Comparison of ENCODE assay signal across 22 cellular contexts in the genomic region with DNA sequence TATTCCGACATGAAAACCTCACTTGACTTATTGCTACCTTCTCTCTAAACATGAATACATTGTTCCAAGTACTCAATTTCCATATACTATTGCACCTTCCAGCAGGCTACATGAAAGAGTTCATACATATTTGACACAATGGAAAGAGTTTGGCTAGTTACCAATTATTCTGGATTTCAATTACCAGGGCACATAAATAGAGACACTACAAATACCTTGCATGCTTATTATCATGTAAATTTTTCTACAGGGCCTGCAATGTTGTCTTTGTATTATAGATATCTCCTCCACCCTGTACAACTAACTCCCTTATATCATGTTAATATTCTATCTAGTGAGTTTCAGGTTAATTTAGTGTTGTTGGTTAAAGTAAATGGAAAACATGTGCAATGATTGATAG.
"Had no signal": no experiment of that assay in that cellular context is flagged by ENCODE, and none has a peak within 500 bp of the region (broad histone marks: within the 10 kb centered on the region; RNA-seq: fewer than 3 reads in every experiment).

No MANE protein-coding gene starts in this region.

- H3K36me3 Mint-ChIP-seq: naive thymus-derived CD8-positive, alpha-beta T cell; stimulated activated memory B cell treated with anti-CD40 and anti-IgM and Interleukin-4, amounts not matched to agents 10 μg/mL and 1 μg/mL and 100 μg/mL, for 72 hours; type B pancreatic cell had no signal

- H3K36me3 ChIP-seq: gastrocnemius medialis, lower lobe of right lung, prostate gland, right atrium auricular region, sigmoid colon, spleen, tibial artery had no signal

- H3K9me3 ChIP-seq: gastrocnemius medialis, lower lobe of right lung, prostate gland, right atrium auricular region, sigmoid colon, spleen, testis, tibial artery had no signal

- H3K27me3 Mint-ChIP-seq: effector memory CD8-positive, alpha-beta T cell; naive thymus-derived CD8-positive, alpha-beta T cell; stimulated activated memory B cell treated with anti-CD40 and anti-IgM and Interleukin-4, amounts not matched to agents 10 μg/mL and 1 μg/mL and 100 μg/mL, for 72 hours; type B pancreatic cell had no signal

- H3K4me3 Mint-ChIP-seq: effector memory CD8-positive, alpha-beta T cell; naive thymus-derived CD8-positive, alpha-beta T cell; nephron progenitor cell; stimulated activated memory B cell treated with anti-CD40 and anti-IgM and Interleukin-4, amounts not matched to agents 10 μg/mL and 1 μg/mL and 100 μg/mL, for 72 hours; type B pancreatic cell had no signal

- H3K9me3 Mint-ChIP-seq: nephron progenitor cell had no signal

- H3K4me1 Mint-ChIP-seq: naive thymus-derived CD8-positive, alpha-beta T cell; nephron progenitor cell; stimulated activated memory B cell treated with anti-CD40 and anti-IgM and Interleukin-4, amounts not matched to agents 10 μg/mL and 1 μg/mL and 100 μg/mL, for 72 hours had no signal

- H3K4me1 ChIP-seq: gastrocnemius medialis, lower lobe of right lung, prostate gland, right atrium auricular region, sigmoid colon, spleen, testis, tibial artery had no signal

- H3K4me3 ChIP-seq: gastrocnemius medialis, lower lobe of right lung, prostate gland, right atrium auricular region, sigmoid colon, skin epidermis, spleen, testis, tibial artery had no signal

- H3K27me3 ChIP-seq: gastrocnemius medialis, right atrium auricular region, sigmoid colon, spleen, testis, tibial artery had no signal

- H3K27ac Mint-ChIP-seq: effector memory CD8-positive, alpha-beta T cell; naive thymus-derived CD8-positive, alpha-beta T cell; nephron progenitor cell; stimulated activated memory B cell treated with anti-CD40 and anti-IgM and Interleukin-4, amounts not matched to agents 10 μg/mL and 1 μg/mL and 100 μg/mL, for 72 hours; type B pancreatic cell had no signal

- DNase-seq: cortex of kidney; effector memory CD8-positive, alpha-beta T cell; gastrocnemius medialis; head of caudate nucleus; left ventricle myocardium superior; lower lobe of right lung; naive thymus-derived CD8-positive, alpha-beta T cell; nephron progenitor cell; nucleus accumbens; sigmoid colon; spleen; stimulated activated CD4-positive, alpha-beta T cell treated with anti-CD3 and anti-CD28 coated beads, Interleukin-4, amount 100 ng/mL, for 4 hours; stimulated activated naive CD8-positive, alpha-beta T cell treated with anti-CD3 and anti-CD28 coated beads, Interleukin-15, Interleukin-2, amounts not matched to agents 100 U/mL and 50 U/mL, for 24 hours; substantia nigra; testis; tibial artery had no signal

- H3K27ac ChIP-seq: gastrocnemius medialis, lower lobe of right lung, prostate gland, right atrium auricular region, sigmoid colon, skin epidermis, spleen, testis, tibial artery had no signal

- FAIRE-seq: keratinocyte had no signal
